ENCODE assay signal across 14 cellular contexts in the genomic region with DNA sequence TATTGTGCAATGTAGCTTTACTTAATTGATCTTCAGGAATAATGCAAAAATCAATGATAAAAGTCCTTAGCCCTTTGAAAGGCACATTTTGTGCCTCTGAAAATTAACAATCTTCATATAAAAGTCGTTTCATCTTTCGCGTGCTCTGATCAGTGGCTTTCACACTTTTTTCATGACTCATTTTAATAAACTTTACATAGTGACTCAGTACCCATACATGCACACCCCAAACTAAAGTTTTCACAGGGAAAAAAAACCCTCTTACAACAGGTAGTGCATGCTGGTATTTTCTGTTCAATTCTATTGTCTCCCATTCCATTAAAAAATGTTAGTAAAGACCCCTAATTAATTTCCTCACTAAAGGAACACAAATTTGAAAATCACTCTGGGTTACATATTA. TPM values are rescaled to one million over a fixed set of nuclear protein-coding genes. Genes with fewer than 3 reads are reported as not detected.
DNase-seq lines count a peak whose midpoint lies in the region; ATAC-seq, FAIRE-seq and TF ChIP-seq lines count a peak whose summit lies in the region.
"Had no signal": no experiment of that assay in that cellular context is flagged by ENCODE, and none has a peak within 500 bp of the region (broad histone marks: within the 10 kb centered on the region; RNA-seq: fewer than 3 reads in every experiment).

No MANE protein-coding gene starts in this region.

- H3K27me3 Mint-ChIP-seq in mesothelial cell of epicardium (ENCODE audit: low read depth) = no peaks in the 10 kb centered on the region
- H3K27me3 Mint-ChIP-seq: brain had no signal

- in situ Hi-C loops in IMR-90 (cut with MboI; ENCODE audit: low sequenced_read_pairs) = no loop called here

- H3K4ac ChIP-seq in IMR-90 (ENCODE audit: low read depth, low read length) (no peak overlapping the region), mesenchymal stem cell (ENCODE audit: low read depth in 1 of 2, low read length in 2 of 2) (no peak overlapping the region)

- H3K4me2 ChIP-seq in IMR-90 (ENCODE audit: low read depth, low read length) (peak overlapping the region; percentile 34; the same call in 1 of the 2 replicates), mesenchymal stem cell (ENCODE audit: low read length, poor library complexity, severe bottlenecking) (no peak overlapping the region)

- POLR2A ChIA-PET in IMR-90 (lab: Charles Lee; ENCODE audit: unreplicated experiment) = no interaction called here

- no peaks in the 10 kb centered on the region; the same call in none of the 2 replicates for H3K9me1 ChIP-seq in IMR-90 (ENCODE audit: insufficient read depth, low read length)

- no peak for FAIRE-seq in bronchial epithelial cell (lab: Jason Lieb, UNC)
- FAIRE-seq: H54 had no signal

- H2AK5ac ChIP-seq in IMR-90 (ENCODE audit: low read depth, low read length) (no peak overlapping the region), mesenchymal stem cell (ENCODE audit: low read length, severe bottlenecking) (no peak overlapping the region)

- H3K18ac ChIP-seq in IMR-90 (ENCODE audit: low read depth, low read length) = no peak overlapping the region
- H3K18ac ChIP-seq in mesenchymal stem cell (ENCODE audit: low read depth in 1 of 2, low read length in 2 of 2) = no peak overlapping the region

- DNase-seq in DMS53 (lab: John Stamatoyannopoulos, UW) (peak; percentile 42), IMR-90 (peak; percentile 53), bronchial epithelial cell (ENCODE audit: low read depth) (peak; percentile 90), mesenchymal stem cell (peak; percentile 51), NCI-H526 treated with DMSO at 0.1 percent for 48 hours (lab: John Stamatoyannopoulos, UW) (no peak), mesothelial cell of epicardium (ENCODE audit: low spot score in 2 of 2, unreplicated experiment in 2 of 2) (no peak)
- no peak for DNase-seq in stimulated activated CD4-positive, alpha-beta T cell treated with anti-CD3 and anti-CD28 coated beads, Interleukin-12 subunit alpha, Interleukin-12 subunit beta, amount 100 ng/mL, for 4 hours
- DNase-seq: effector memory CD8-positive, alpha-beta T cell; sigmoid colon had no signal

- no peaks in the 10 kb centered on the region for H3K27me3 ChIP-seq in IMR-90 (ENCODE audit: control insufficient read depth, insufficient read depth, low read length)
- no peaks in the 10 kb centered on the region for H3K27me3 ChIP-seq in bronchial epithelial cell (ENCODE audit: control insufficient read depth, insufficient read depth, low read length)
- H3K27me3 ChIP-seq in mesenchymal stem cell (ENCODE audit: control insufficient read depth in 1 of 2, insufficient read depth in 1 of 2, low read length in 2 of 2) = no peaks in the 10 kb centered on the region
- H3K27me3 ChIP-seq: MG63, sigmoid colon had no signal

- H3K14ac ChIP-seq in IMR-90 (replicated peaks; ENCODE audit: low read depth, low read length) = no peak overlapping the region
- H3K14ac ChIP-seq in mesenchymal stem cell (ENCODE audit: low read length in 2 of 2) = no peak overlapping the region

- H2BK20ac ChIP-seq in IMR-90 (ENCODE audit: low read depth, low read length) = no peak overlapping the region

- H3K36me3 ChIP-seq in IMR-90 (ENCODE audit: control insufficient read depth, insufficient read depth, low read length) (peaks cover 2% of the 10 kb centered on the region; the same call in 1 of the 2 replicates), bronchial epithelial cell (ENCODE audit: control insufficient read depth, insufficient read depth, low read length) (no peaks in the 10 kb centered on the region), mesenchymal stem cell (ENCODE audit: control insufficient read depth in 1 of 2, insufficient read depth in 2 of 2, low read depth in 1 of 2, low read length in 2 of 2) (peaks cover 0 to 7% of the 10 kb centered on the region in 2 experiments)

- H3K4me3 ChIP-seq in IMR-90 (ENCODE audit: insufficient read depth, low read depth, low read length) (no peak overlapping the region), bronchial epithelial cell (ENCODE audit: low read depth, low read length) (no peak overlapping the region), mesenchymal stem cell (ENCODE audit: insufficient read depth in 1 of 2, low read depth in 1 of 2, low read length in 2 of 2) (no peak overlapping the region)
- H3K4me3 ChIP-seq: MG63, sigmoid colon had no signal

- no peak overlapping the region for H2AK9ac ChIP-seq in IMR-90 (replicated peaks; ENCODE audit: low read depth, low read length, poor library complexity)

- no peaks in the 10 kb centered on the region for H3K9me3 Mint-ChIP-seq in mesothelial cell of epicardium
- H3K9me3 Mint-ChIP-seq: brain; effector memory CD8-positive, alpha-beta T cell; neural crest cell had no signal

- H3K27ac Mint-ChIP-seq in mesothelial cell of epicardium = no peak overlapping the region
- H3K27ac Mint-ChIP-seq: effector memory CD8-positive, alpha-beta T cell had no signal

- intact Hi-C loops in IMR-90 (cut with micrococcal nuclease) = loop anchor here (5.0 kb wide), 1 partner anchor 130 kb away; the partner anchor contains the start of gene ING2

- H2AFZ ChIP-seq in IMR-90 (replicated peaks; ENCODE audit: low read length, poor library complexity) (no peak overlapping the region), mesenchymal stem cell (ENCODE audit: low read depth, low read length) (no peak overlapping the region)

- peaks cover 20% of the 10 kb centered on the region for H3K4me1 ChIP-seq in IMR-90 (ENCODE audit: control insufficient read depth, insufficient read depth, low read length)
- H3K4me1 ChIP-seq in mesenchymal stem cell (ENCODE audit: control insufficient read depth, insufficient read depth, low read depth, low read length) = peaks cover 6% of the 10 kb centered on the region
- H3K4me1 ChIP-seq: sigmoid colon had no signal

- no peaks in the 10 kb centered on the region for H3K79me1 ChIP-seq in IMR-90 (ENCODE audit: low read depth in 1 of 2, low read length in 2 of 2)
- H3K79me1 ChIP-seq in mesenchymal stem cell (replicated peaks; ENCODE audit: low read length, poor library complexity, severe bottlenecking) = no peaks in the 10 kb centered on the region

- dilution Hi-C loops in IMR-90 (cut with HindIII; ENCODE audit: low sequenced_read_pairs, unreplicated experiment) = no loop called here

- H4K8ac ChIP-seq in IMR-90 (ENCODE audit: low read depth in 2 of 2, low read length in 2 of 2) (peak overlapping the region in 1 of 2 experiments; percentile 70; a peak in 1 of 4 replicates), mesenchymal stem cell (ENCODE audit: low read length) (no peak overlapping the region)

- no peak overlapping the region for H3K56ac ChIP-seq in IMR-90 (ENCODE audit: extremely low read depth, insufficient read depth, low read length)

- H2BK15ac ChIP-seq in IMR-90 (ENCODE audit: low read depth, low read length) = no peak overlapping the region
- no peak overlapping the region for H2BK15ac ChIP-seq in mesenchymal stem cell (ENCODE audit: low read depth, poor library complexity, severe bottlenecking)

- no peak for TF ChIP-seq RAD21 in IMR-90 (IDR thresholded peaks at IDR 0.05; ENCODE audit: low read length)

- peak overlapping the region; percentile 59 for H2BK5ac ChIP-seq in IMR-90 (ENCODE audit: low read depth, low read length, poor library complexity, severe bottlenecking)
- H2BK5ac ChIP-seq in mesenchymal stem cell (ENCODE audit: low read depth, low read length, poor library complexity, severe bottlenecking) = no peak overlapping the region

- H2BK120ac ChIP-seq in IMR-90 (ENCODE audit: low read depth, low read length) (no peak overlapping the region), mesenchymal stem cell (ENCODE audit: low read depth, low read length) (no peak overlapping the region)

- CTCF ChIA-PET in IMR-90 (lab: Yijun Ruan, JAX) = no interaction called here

- H3K23ac ChIP-seq in IMR-90 (ENCODE audit: low read depth, low read length) = no peak overlapping the region
- no peak overlapping the region for H3K23ac ChIP-seq in mesenchymal stem cell (ENCODE audit: low read length in 2 of 2)

- H3K27ac ChIP-seq in IMR-90 (ENCODE audit: insufficient read depth, low read length) (no peak overlapping the region), mesenchymal stem cell (ENCODE audit: low read length, poor library complexity, severe bottlenecking) (no peak overlapping the region)

- peaks cover 9% of the 10 kb centered on the region for H3K4me1 Mint-ChIP-seq in mesothelial cell of epicardium

- peaks cover 7% of the 10 kb centered on the region for H3K36me3 Mint-ChIP-seq in mesothelial cell of epicardium

- BruUV-seq in IMR-90 (replicated peaks; lab: Mats Ljungman, UMichigan) = no TSS peak

- no peak overlapping the region for H2BK12ac ChIP-seq in mesenchymal stem cell (ENCODE audit: low read length in 2 of 2)

- H4K20me1 ChIP-seq in IMR-90 (ENCODE audit: insufficient read depth, low read length) = no peaks in the 10 kb centered on the region

- 0 out of 2 replicates have a peak, but pooled peaks have one; percentile 11 for ATAC-seq in IMR-90 (ENCODE audit: low read depth)
- no peak for ATAC-seq in HG02588 (IDR thresholded peaks at IDR 0.05; ENCODE audit: unreplicated experiment)
- ATAC-seq: effector memory CD8-positive, alpha-beta T cell had no signal

- TF ChIP-seq CTCF in IMR-90 (conservative IDR thresholded peaks at IDR 0.05; ENCODE audit: low read depth, low read length) (no peak), bronchial epithelial cell (IDR thresholded peaks at IDR 0.05; ENCODE audit: insufficient read depth, low read length, severe bottlenecking) (no peak), mesothelial cell of epicardium (IDR thresholded peaks at IDR 0.05; ENCODE audit: unreplicated experiment) (no peak)

- 27% methylated on average over 2 of the region's 3 CpGs; no CpG with 5 or more reads in 1 of the 2 experiments for WGBS in IMR-90 (ENCODE audit: extremely low coverage in 2 of 2, insufficient read length in 1 of 2), 2 experiments
- 25% methylated on average over 3 of the region's 3 CpGs for WGBS in mesenchymal stem cell

- H3K9ac ChIP-seq in IMR-90 (ENCODE audit: low read depth, low read length) (no peak overlapping the region), mesenchymal stem cell (ENCODE audit: low read length) (no peak overlapping the region)

- no peak for TF ChIP-seq POLR2A in IMR-90 (IDR thresholded peaks at IDR 0.05; ENCODE audit: low read depth, low read length)

- H4K91ac ChIP-seq in IMR-90 (ENCODE audit: insufficient read depth, low read depth, low read length) (no peak overlapping the region), mesenchymal stem cell (ENCODE audit: low read length) (no peak overlapping the region)

- no peak overlapping the region for H3K4me3 Mint-ChIP-seq in mesothelial cell of epicardium
- H3K4me3 Mint-ChIP-seq: brain; effector memory CD8-positive, alpha-beta T cell; neural crest cell had no signal

- H3K9me3 ChIP-seq in IMR-90 (ENCODE audit: control insufficient read depth, insufficient read depth, low read length) (no peaks in the 10 kb centered on the region), mesenchymal stem cell (ENCODE audit: control insufficient read depth, low read length) (no peaks in the 10 kb centered on the region)
- H3K9me3 ChIP-seq: MG63, sigmoid colon had no signal

- H4K5ac ChIP-seq in IMR-90 (ENCODE audit: low read depth, low read length) = no peak overlapping the region

RNA-seq across cellular contexts. Expression of gene RWDD4, which starts 21.5 kb away (rescaled TPM):
- total RNA-seq in IMR-90 (2012; rRNA removed) (8.8 and 22.2 TPM in 2 replicates), bronchial epithelial cell (14.2 and 18.3 TPM in 2 replicates), mesothelial cell of epicardium (13.8 to 16.7 TPM (median 14.8 TPM) in 3 replicates)
- polyA plus RNA-seq in IMR-90 (2012; rRNA removed) = 7.3 and 8.5 TPM in 2 replicates
- 3.1 and 4.3 TPM in 2 replicates for polyA plus RNA-seq in IMR-90 (2012; cell fraction: cytosol; rRNA removed)
- 1.0 and 2.6 TPM in 2 replicates for polyA plus RNA-seq in IMR-90 (2012; cell fraction: nucleus; rRNA removed; ENCODE audit: low replicate concordance)
- polyA plus RNA-seq in mesenchymal stem cell (2013, experiment 1 of 2) = 28.1 TPM
- polyA plus RNA-seq in mesenchymal stem cell (2013, experiment 2 of 2) = 31.0 TPM

RNA-seq across cellular contexts. Expression of gene TRAPPC11, which starts 21.6 kb away (rescaled TPM):
- total RNA-seq in IMR-90 (2012; rRNA removed) (38.9 and 56.8 TPM in 2 replicates), bronchial epithelial cell (38.8 and 40.8 TPM in 2 replicates), mesothelial cell of epicardium (45.4 to 48.3 TPM (median 47.3 TPM) in 3 replicates)
- polyA plus RNA-seq in IMR-90 (2012; rRNA removed) = 22.1 and 25.3 TPM in 2 replicates
- polyA plus RNA-seq in IMR-90 (2012; cell fraction: cytosol; rRNA removed) = 10.4 and 13.9 TPM in 2 replicates
- polyA plus RNA-seq in IMR-90 (2012; cell fraction: nucleus; rRNA removed; ENCODE audit: low replicate concordance) = 20.8 and 47.1 TPM in 2 replicates
- polyA plus RNA-seq in mesenchymal stem cell (2013, experiment 1 of 2) = 19.3 TPM
- 19.4 TPM for polyA plus RNA-seq in mesenchymal stem cell (2013, experiment 2 of 2)

Comparison
In these comparisons a context has a peak if more than half of its experiments do, and no peak if none do; other contexts are left out.
1. DNase-seq: peak in DMS53 (single experiment), IMR-90 (single experiment), bronchial epithelial cell (single experiment) and mesenchymal stem cell (single experiment); none in stimulated activated CD4-positive, alpha-beta T cell treated with anti-CD3 and anti-CD28 coated beads, Interleukin-12 subunit alpha, Interleukin-12 subunit beta, amount 100 ng/mL, for 4 hours (single experiment), NCI-H526 treated with DMSO at 0.1 percent for 48 hours (single experiment) and mesothelial cell of epicardium (0 of 2).